In the genomic region with DNA sequence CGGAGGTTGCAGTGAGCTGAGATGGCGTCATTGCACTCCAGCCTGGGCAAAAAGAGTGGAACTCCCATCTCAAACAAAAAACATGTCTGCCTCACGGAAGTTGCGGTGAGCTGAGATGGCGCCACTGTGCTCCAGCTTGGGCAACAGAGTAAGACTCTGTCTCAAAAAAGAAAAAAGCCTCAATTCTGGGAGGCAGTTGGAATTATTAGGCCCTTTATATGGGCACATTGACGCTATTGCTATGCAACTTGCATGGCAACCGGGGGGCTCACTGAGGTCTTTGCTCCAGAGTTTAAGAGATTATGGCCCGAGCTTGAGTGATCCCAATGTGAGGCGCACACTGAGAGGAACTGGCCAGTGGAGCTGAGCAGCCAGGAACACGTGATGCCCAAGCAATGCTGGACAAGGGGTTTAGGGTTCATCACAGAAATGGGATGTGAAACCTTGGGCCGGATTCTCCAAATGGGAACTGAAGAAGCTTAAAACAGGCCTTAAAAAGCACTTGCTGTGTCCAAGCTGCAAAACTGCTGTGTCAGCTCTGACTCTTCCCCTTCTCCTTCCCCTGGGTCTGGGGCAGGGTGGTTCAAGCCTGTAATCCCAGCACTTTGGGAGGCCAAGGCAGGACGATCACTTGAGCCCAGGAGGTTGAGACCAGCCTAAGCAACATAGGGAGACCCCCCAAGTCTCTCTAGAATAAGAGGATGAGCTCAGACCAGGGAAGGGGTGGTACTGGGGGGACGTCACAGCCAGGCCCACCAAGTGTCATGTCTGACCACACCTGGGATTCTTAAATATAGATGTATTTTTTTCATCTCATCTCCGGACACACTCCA, we compare ENCODE assay signal across 9 cellular contexts. TPM values are rescaled to one million over a fixed set of nuclear protein-coding genes. Genes with fewer than 3 reads are reported as not detected.
DNase-seq lines count a peak whose midpoint lies in the region; ATAC-seq and TF ChIP-seq lines count a peak whose summit lies in the region.
"Had no signal": no experiment of that assay in that cellular context is flagged by ENCODE, and none has a peak within 500 bp of the region (broad histone marks: within the 10 kb centered on the region; RNA-seq: fewer than 3 reads in every experiment).

No MANE protein-coding gene starts in this region.

- H3K9me1 ChIP-seq in IMR-90 (ENCODE audit: insufficient read depth, low read length) = peaks cover 11% of the 10 kb centered on the region

- H3K36me3 ChIP-seq in BLaER1 (peaks cover 59% of the 10 kb centered on the region), IMR-90 (ENCODE audit: control insufficient read depth, insufficient read depth, low read length) (peaks cover 32% of the 10 kb centered on the region), tibial nerve (peaks cover 0 to 57% (median 2%) of the 10 kb centered on the region in 3 donors)

- no peak overlapping the region; the same call in 1 of the 2 replicates for H3K4me3 ChIP-seq in BLaER1
- peak overlapping the region; percentile 78; the same call in 1 of the 2 replicates for H3K4me3 ChIP-seq in IMR-90 (ENCODE audit: insufficient read depth, low read depth, low read length)
- H3K4me3 ChIP-seq in tibial nerve = peak overlapping the region in 1 of 4 donors; percentile 88

- no peak overlapping the region for H3K14ac ChIP-seq in IMR-90 (replicated peaks; ENCODE audit: low read depth, low read length)

- H3K27me3 ChIP-seq in BLaER1 (no peaks in the 10 kb centered on the region), IMR-90 (ENCODE audit: control insufficient read depth, insufficient read depth, low read length) (no peaks in the 10 kb centered on the region), tibial nerve (no peaks in the 10 kb centered on the region)

- H4K8ac ChIP-seq in IMR-90 (ENCODE audit: low read depth in 2 of 2, low read length in 2 of 2) = peak overlapping the region in 1 of 2 experiments; percentile 22; a peak in 1 of 4 replicates

- TF ChIP-seq POLR2A in IMR-90 (IDR thresholded peaks at IDR 0.05; ENCODE audit: low read depth, low read length) = no peak; the same call in none of the 2 replicates
- peak in 1 of 2 donors; percentile 33 for TF ChIP-seq POLR2A in tibial nerve (IDR thresholded peaks at IDR 0.05)

- POLR2A ChIA-PET in IMR-90 (lab: Charles Lee; ENCODE audit: unreplicated experiment) = interaction anchor here (0.6 to 1.0 kb wide), 5 partner anchors 25 to 176 kb away, joined by 3 to 4 read pairs (median 3); partner anchors contain the start of gene PPP1R15A

- H3K9ac ChIP-seq in BLaER1 = peak overlapping the region; percentile 43
- no peak overlapping the region for H3K9ac ChIP-seq in IMR-90 (ENCODE audit: low read depth, low read length)

- no peak overlapping the region for H3K56ac ChIP-seq in IMR-90 (ENCODE audit: extremely low read depth, insufficient read depth, low read length)

- in situ Hi-C loops in IMR-90 (cut with MboI; ENCODE audit: low sequenced_read_pairs) = loop anchor here (10.0 kb wide), 1 partner anchor 323 kb away; the partner anchor contains the start of gene CA11

- peak overlapping the region; percentile 47 for H2AK9ac ChIP-seq in IMR-90 (replicated peaks; ENCODE audit: low read depth, low read length, poor library complexity)

- peak overlapping the region; percentile 99 for H3K4me2 ChIP-seq in BLaER1
- H3K4me2 ChIP-seq in IMR-90 (ENCODE audit: low read depth, low read length) = peak overlapping the region; percentile 91; the same call in 1 of the 2 replicates

- H4K91ac ChIP-seq in IMR-90 (ENCODE audit: insufficient read depth, low read depth, low read length) = no peak overlapping the region

- H3K4ac ChIP-seq in IMR-90 (ENCODE audit: low read depth, low read length) = no peak overlapping the region

- 0 out of 2 replicates have a peak overlapping the region, but pooled peaks have one; percentile 28 for H2AK5ac ChIP-seq in IMR-90 (ENCODE audit: low read depth, low read length)

- H2BK15ac ChIP-seq in IMR-90 (ENCODE audit: low read depth, low read length) = no peak overlapping the region

- dilution Hi-C loops in IMR-90 (cut with HindIII; ENCODE audit: low sequenced_read_pairs, unreplicated experiment) = no loop called here

- H2BK20ac ChIP-seq in IMR-90 (ENCODE audit: low read depth, low read length) = no peak overlapping the region

- H4K20me1 ChIP-seq in BLaER1 (peaks cover 34% of the 10 kb centered on the region), IMR-90 (ENCODE audit: insufficient read depth, low read length) (peaks cover 45% of the 10 kb centered on the region)

- peak overlapping the region; percentile 23; the same call in 1 of the 2 replicates for H3K27ac ChIP-seq in BLaER1
- no peak overlapping the region; the same call in 1 of the 2 replicates for H3K27ac ChIP-seq in IMR-90 (ENCODE audit: insufficient read depth, low read length)
- H3K27ac ChIP-seq in tibial nerve = peak overlapping the region; percentile 2 to 97 (median 72)

- WGBS in IMR-90 (ENCODE audit: extremely low coverage in 2 of 2, insufficient read length in 1 of 2), 2 experiments = 93% methylated on average over 3 of the region's 14 CpGs; no CpG with 5 or more reads in 1 of the 2 experiments
- WGBS in tibial nerve, 2 donors = 63 to 69% methylated on average over 14 of the region's 14 CpGs

- TF ChIP-seq CTCF in IMR-90 (conservative IDR thresholded peaks at IDR 0.05; ENCODE audit: low read depth, low read length) = no peak
- TF ChIP-seq CTCF in tibial nerve (IDR thresholded peaks at IDR 0.05) = no peak

- ATAC-seq in IMR-90 (ENCODE audit: low read depth) (peak; percentile 0), left lobe of liver (peak; percentile 19), HG02678 (IDR thresholded peaks at IDR 0.05; ENCODE audit: unreplicated experiment) (no peak), HG02571 (IDR thresholded peaks at IDR 0.05; ENCODE audit: unreplicated experiment) (no peak)

- no peak for TF ChIP-seq RAD21 in IMR-90 (IDR thresholded peaks at IDR 0.05; ENCODE audit: low read length)

- H2BK120ac ChIP-seq in IMR-90 (ENCODE audit: low read depth, low read length) = no peak overlapping the region

- H2AFZ ChIP-seq in IMR-90 (replicated peaks; ENCODE audit: low read length, poor library complexity) = no peak overlapping the region

- CTCF ChIA-PET in IMR-90 (lab: Yijun Ruan, JAX) = interaction anchor here (0.6 to 1.3 kb wide), 2 partner anchors 26 to 112 kb away, joined by 3 read pairs; partner anchors contain the start of genes GYS1 and RUVBL2

- BruUV-seq in IMR-90 (replicated peaks; lab: Mats Ljungman, UMichigan) = no TSS peak

- intact Hi-C loops in IMR-90 (cut with micrococcal nuclease) = loop anchor here (10.0 kb wide), 1 partner anchor 323 kb away; the partner anchor contains the start of gene CA11

- peak; percentile 67 for DNase-seq in IMR-90
- DNase-seq in amygdala (lab: John Stamatoyannopoulos, UW) = peak in 36 of 56 donors; percentile 4 to 68 (median 28)
- peak; percentile 75 for DNase-seq in left lobe of liver (ENCODE audit: low spot score)
- peak in 1 of 2 donors; percentile 57 for DNase-seq in tibial nerve (ENCODE audit: low spot score in 2 of 2)
- no peak for DNase-seq in NCI-H187 treated with DMSO at 0.1 percent for 48 hours (lab: John Stamatoyannopoulos, UW)

- no peak overlapping the region for H3K18ac ChIP-seq in IMR-90 (ENCODE audit: low read depth, low read length)

- no peak overlapping the region; the same call in 1 of the 2 replicates for H3K23ac ChIP-seq in IMR-90 (ENCODE audit: low read depth, low read length)

- H2BK5ac ChIP-seq in IMR-90 (ENCODE audit: low read depth, low read length, poor library complexity, severe bottlenecking) = no peak overlapping the region

- H3K79me1 ChIP-seq in IMR-90 (ENCODE audit: low read depth in 1 of 2, low read length in 2 of 2) = peaks cover 0 to 45% of the 10 kb centered on the region in 2 experiments; a peak in 3 of 4 replicates

- H3K4me1 ChIP-seq in BLaER1 = peaks cover 64% of the 10 kb centered on the region
- peaks cover 16% of the 10 kb centered on the region for H3K4me1 ChIP-seq in IMR-90 (ENCODE audit: control insufficient read depth, insufficient read depth, low read length)
- peaks cover 0 to 65% (median 36%) of the 10 kb centered on the region in 4 donors for H3K4me1 ChIP-seq in tibial nerve

- no peak overlapping the region for H4K5ac ChIP-seq in IMR-90 (ENCODE audit: low read depth, low read length)

- H3K9me3 ChIP-seq in BLaER1 = no peaks in the 10 kb centered on the region
- H3K9me3 ChIP-seq in IMR-90 (ENCODE audit: control insufficient read depth, insufficient read depth, low read length) = no peaks in the 10 kb centered on the region
- no peaks in the 10 kb centered on the region for H3K9me3 ChIP-seq in tibial nerve

- peak in 1 of 2 donors; percentile 71 for TF ChIP-seq EP300 in tibial nerve (IDR thresholded peaks at IDR 0.05)

TF ChIP-seq in IMR-90, 13 proteins besides CTCF, POLR2A, EP300 and RAD21 (continues in another document):
- TF ChIP-seq MAFK (IDR thresholded peaks at IDR 0.05; ENCODE audit: low read depth, low read length) (peak; percentile 94), CEBPB (IDR thresholded peaks at IDR 0.05; ENCODE audit: low read depth, low read length) (no peak), MXI1 (IDR thresholded peaks at IDR 0.05; ENCODE audit: borderline replicate concordance, low read depth, low read length) (no peak)

RNA-seq across cellular contexts. Expression of gene FTL, which starts 2.5 kb away (rescaled TPM):
- total RNA-seq in IMR-90 (2012; rRNA removed) = 913 and 1,057 TPM in 2 replicates
- 2,766 and 2,944 TPM in 2 replicates for polyA plus RNA-seq in IMR-90 (2012; rRNA removed)
- polyA plus RNA-seq in IMR-90 (2012; cell fraction: cytosol; rRNA removed) = 1,686 and 2,711 TPM in 2 replicates
- 443 and 473 TPM in 2 replicates for polyA plus RNA-seq in IMR-90 (2012; cell fraction: nucleus; rRNA removed; ENCODE audit: low replicate concordance)
- total RNA-seq in left lobe of liver = 8,713 TPM
- total RNA-seq in tibial nerve = 1,000 to 10,000 TPM; 5,480 to 8,362 (median 5,857) TPM

RNA-seq across cellular contexts. Expression of gene BAX, which starts 12.9 kb away (rescaled TPM):
- total RNA-seq in IMR-90 (2012; rRNA removed) (23.3 and 26.1 TPM in 2 replicates), left lobe of liver (18.9 TPM), tibial nerve (10 to 100 TPM; 31.4 to 61.2 (median 38.4) TPM)
- 169 and 181 TPM in 2 replicates for polyA plus RNA-seq in IMR-90 (2012; rRNA removed)
- polyA plus RNA-seq in IMR-90 (2012; cell fraction: cytosol; rRNA removed) = 205 and 279 TPM in 2 replicates
- polyA plus RNA-seq in IMR-90 (2012; cell fraction: nucleus; rRNA removed; ENCODE audit: low replicate concordance) = 285 and 331 TPM in 2 replicates

RNA-seq across cellular contexts. Expression of gene GYS1, which starts 25.5 kb away (rescaled TPM):
- 36.1 and 38.7 TPM in 2 replicates for total RNA-seq in IMR-90 (2012; rRNA removed)
- polyA plus RNA-seq in IMR-90 (2012; rRNA removed) = 72.2 and 74.8 TPM in 2 replicates
- 45.5 and 80.8 TPM in 2 replicates for polyA plus RNA-seq in IMR-90 (2012; cell fraction: cytosol; rRNA removed)
- 129 and 196 TPM in 2 replicates for polyA plus RNA-seq in IMR-90 (2012; cell fraction: nucleus; rRNA removed; ENCODE audit: low replicate concordance)
- 13.6 TPM for total RNA-seq in left lobe of liver
- 10 to 100 TPM; 28.8 to 42.0 (median 31.0) TPM for total RNA-seq in tibial nerve

RNA-seq across cellular contexts. Expression of gene RUVBL2, which starts 26.1 kb away (rescaled TPM):
- total RNA-seq in IMR-90 (2012; rRNA removed) = 354 and 391 TPM in 2 replicates
- 196 and 225 TPM in 2 replicates for polyA plus RNA-seq in IMR-90 (2012; rRNA removed)
- polyA plus RNA-seq in IMR-90 (2012; cell fraction: cytosol; rRNA removed) = 139 and 243 TPM in 2 replicates
- polyA plus RNA-seq in IMR-90 (2012; cell fraction: nucleus; rRNA removed; ENCODE audit: low replicate concordance) = 158 and 323 TPM in 2 replicates
- 34.3 TPM for total RNA-seq in left lobe of liver
- 100 to 1,000 TPM in 1 of 4 donors, 10 to 100 TPM in 3; 69.2 to 120 (median 78.5) TPM for total RNA-seq in tibial nerve

RNA-seq across cellular contexts. Expression of gene DHDH, which starts 34.1 kb away (rescaled TPM):
- total RNA-seq in IMR-90 (2012; rRNA removed) (0.28 and 0.36 TPM in 2 replicates), left lobe of liver (0.23 TPM), tibial nerve (1 to 10 TPM in 1 of 4 donors, not detected in 3; 1.2 TPM)
- polyA plus RNA-seq in IMR-90 (2012; rRNA removed) = 0.33 and 0.53 TPM in 2 replicates
- 0.17 and 1.3 TPM in 2 replicates for polyA plus RNA-seq in IMR-90 (2012; cell fraction: cytosol; rRNA removed)
- 0.65 and 0.70 TPM in 2 replicates for polyA plus RNA-seq in IMR-90 (2012; cell fraction: nucleus; rRNA removed; ENCODE audit: low replicate concordance)
- total RNA-seq: lung microvascular endothelial cell had no signal

Comparison
In these comparisons a context has a peak if more than half of its experiments do, and no peak if none do; other contexts are left out.
1. ATAC-seq: peak in IMR-90 (single experiment) and left lobe of liver (single experiment); none in HG02678 (single experiment) and HG02571 (single experiment).